ENCODE assay signal across 8 cellular contexts in the genomic region with DNA sequence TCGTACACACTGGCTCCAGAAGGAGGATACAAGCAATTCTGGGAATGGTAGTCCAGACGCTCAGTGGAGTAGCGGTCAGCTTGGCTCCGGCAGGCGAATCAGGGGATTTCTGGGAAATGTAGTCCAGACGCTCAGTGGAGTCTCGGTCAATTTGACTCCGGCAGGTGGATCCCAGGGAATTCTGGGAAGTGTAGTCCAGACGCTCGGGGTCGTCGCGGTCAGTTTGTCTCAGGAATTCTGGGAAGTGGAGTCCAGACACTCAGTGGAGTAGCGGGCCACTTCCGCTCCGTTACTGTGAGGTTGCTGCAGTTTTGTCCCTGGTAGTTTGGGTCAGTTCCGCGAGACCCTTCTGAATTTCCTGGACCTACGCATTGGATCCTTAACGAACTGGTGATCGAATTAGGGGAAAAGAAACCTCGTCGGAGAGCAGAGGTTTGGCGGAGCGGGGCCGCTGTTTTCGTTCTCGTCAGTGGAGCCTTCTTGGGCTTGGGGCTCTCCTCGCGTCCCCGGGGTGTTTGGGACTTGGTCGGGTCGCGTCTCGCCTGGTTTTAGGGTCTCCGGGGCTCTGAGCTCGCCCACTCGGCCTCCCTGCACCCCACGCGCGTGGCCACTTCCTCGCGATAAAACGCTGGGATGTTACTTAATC. TPM values are rescaled to one million over a fixed set of nuclear protein-coding genes. Genes with fewer than 3 reads are reported as not detected.
DNase-seq lines count a peak whose midpoint lies in the region; ATAC-seq, FAIRE-seq and TF ChIP-seq lines count a peak whose summit lies in the region.

Gene ZNF225 (plus strand): TSS at position 262 of the 646 bp plus-strand sequence. CDS start 2,429 bp downstream, outside the sequence.

- WGBS in stomach, 5 donors = 0 to 1% (median 0%) methylated on average over 40 to 44 of the region's 44 CpGs

- DNase-seq in ELR (ENCODE audit: low read depth) (peak; percentile 98), H54 (ENCODE audit: insufficient read length, low spot score) (peak; percentile 91), SHP77 treated with DMSO at 0.1 percent for 48 hours (lab: John Stamatoyannopoulos, UW) (peak; percentile 95), foreskin keratinocyte (peak; percentile 94 to 97), neural crest cell (ENCODE audit: low read depth, low spot score) (peak; percentile 85), stomach (peak; percentile 95)
- peak; percentile 44 to 58 (median 50) for DNase-seq in activated naive CD4-positive, alpha-beta T cell (lab: John Stamatoyannopoulos, UW)

- H3K27ac ChIP-seq in foreskin keratinocyte = peak within 1 kb of the TSS; percentile 12
- H3K27ac ChIP-seq in stomach = peak within 1 kb of the TSS; percentile 53 to 88 (median 80)

- no peaks in the 10 kb centered on the region for H3K27me3 ChIP-seq in Loucy (ENCODE audit: insufficient read depth, low read length, poor library complexity, severe bottlenecking)
- no peaks in the 10 kb centered on the region for H3K27me3 ChIP-seq in foreskin keratinocyte
- H3K27me3 ChIP-seq in stomach = no peaks in the 10 kb centered on the region

- TF ChIP-seq CTCF in Loucy (conservative IDR thresholded peaks at IDR 0.05; ENCODE audit: low read length) = no peak
- no peak for TF ChIP-seq CTCF in foreskin keratinocyte (conservative IDR thresholded peaks at IDR 0.05)
- no peak for TF ChIP-seq CTCF in neural crest cell (conservative IDR thresholded peaks at IDR 0.05)
- no peak for TF ChIP-seq CTCF in stomach (IDR thresholded peaks at IDR 0.05)

- no peak for TF ChIP-seq EP300 in stomach (IDR thresholded peaks at IDR 0.05)

- peak; percentile 99 for FAIRE-seq in H54 (lab: Jason Lieb, UNC)

- H3K9me3 ChIP-seq in Loucy (ENCODE audit: insufficient read depth, low read depth, low read length) = 0 out of 2 replicates have a peak, but pooled peaks cover 3% of the 10 kb centered on the region
- peaks cover 4 to 40% (median 28%) of the 10 kb centered on the region in 4 donors for H3K9me3 ChIP-seq in stomach

- peaks cover 32% of the 10 kb centered on the region for H3K4me1 Mint-ChIP-seq in neural crest cell

- peaks cover 35% of the 10 kb centered on the region for H3K36me3 Mint-ChIP-seq in neural crest cell (ENCODE audit: low read depth)

- H3K9me2 ChIP-seq in Loucy (replicated peaks; ENCODE audit: low read depth, low read length) = no peaks in the 10 kb centered on the region

- intact Hi-C loops in stomach (cut with DNase I; ENCODE audit: low total_unique reads) = no loop called here

- TF ChIP-seq POLR2A in H54 (IDR thresholded peaks at IDR 0.05; ENCODE audit: low read depth, low read length) = peak; percentile 46; the same call in 1 of the 2 replicates
- TF ChIP-seq POLR2A in stomach (IDR thresholded peaks at IDR 0.05) = no peak

- peaks cover 2% of the 10 kb centered on the region; the same call in 1 of the 2 replicates for H3K36me3 ChIP-seq in Loucy (ENCODE audit: insufficient read depth, low read length)
- peaks cover 5 to 34% (median 27%) of the 10 kb centered on the region in 4 donors for H3K36me3 ChIP-seq in stomach

- H3K27me3 Mint-ChIP-seq in neural crest cell (ENCODE audit: low read depth) = no peaks in the 10 kb centered on the region

- H3K4me3 ChIP-seq in Loucy (ENCODE audit: low read length, poor library complexity, severe bottlenecking) (peak within 1 kb of the TSS; percentile 78), stomach (peak within 1 kb of the TSS; percentile 54 to 93 (median 84))

- peaks cover 13% of the 10 kb centered on the region for H3K9me3 Mint-ChIP-seq in neural crest cell

- peak within 1 kb of the TSS; percentile 99 for H3K4me3 Mint-ChIP-seq in neural crest cell

- H3K9ac ChIP-seq in Loucy (ENCODE audit: low read depth, low read length, poor library complexity, severe bottlenecking) = peak within 1 kb of the TSS; percentile 83

- H3K4me2 ChIP-seq in Loucy (ENCODE audit: low read depth, low read length, poor library complexity, severe bottlenecking) = peak within 1 kb of the TSS; percentile 80

- H3K4me1 ChIP-seq in Loucy (ENCODE audit: insufficient read depth, low read length, poor library complexity, severe bottlenecking) = peaks cover 13% of the 10 kb centered on the region
- no peaks in the 10 kb centered on the region for H3K4me1 ChIP-seq in foreskin keratinocyte
- H3K4me1 ChIP-seq in stomach = peaks cover 13 to 25% (median 24%) of the 10 kb centered on the region in 4 donors

- ATAC-seq in foreskin keratinocyte = peak; percentile 93

- peaks cover 13% of the 10 kb centered on the region for H3K79me2 ChIP-seq in Loucy (ENCODE audit: insufficient read depth, low read length)

- peak within 1 kb of the TSS; percentile 91 for H3K27ac Mint-ChIP-seq in neural crest cell (ENCODE audit: unreplicated experiment)

- H4K20me1 ChIP-seq in Loucy (ENCODE audit: insufficient read depth, low read length, poor library complexity, severe bottlenecking) = no peaks in the 10 kb centered on the region

- peak within 1 kb of the TSS; percentile 97 for H2AFZ ChIP-seq in Loucy (ENCODE audit: low read length)

- H3F3A ChIP-seq in Loucy (ENCODE audit: low read depth) = no peaks in the 10 kb centered on the region

RNA-seq across cellular contexts. Expression of gene ZNF225, which starts in this region (rescaled TPM):
- total RNA-seq in foreskin keratinocyte (2.9 and 3.0 TPM in 2 replicates), neural crest cell (6.9 and 7.8 TPM in 2 replicates), stomach (1 to 10 TPM in 4 of 5 donors, under 1 TPM in 1; 0.29 to 8.3 (median 2.7) TPM)
- polyA plus RNA-seq in foreskin keratinocyte (0.85 and 0.94 TPM in 2 replicates), stomach (1 to 10 TPM in 2 of 3 donors, under 1 TPM in 1; 1.00 to 1.8 (median 1.2) TPM)

Comparison
In these comparisons a context has a peak if more than half of its experiments do, and no peak if none do; other contexts are left out.
1. Peak in every context shown above with its lines: DNase-seq, ATAC-seq, H3K4me3 ChIP-seq and H3K27ac ChIP-seq.